In genomic region chr1:147267711-147268110, GRCh38 we compare ENCODE assay signal across 20 cellular contexts. TPM values are rescaled to one million over a fixed set of nuclear protein-coding genes. Genes with fewer than 3 reads are reported as not detected.
DNase-seq lines count a peak whose midpoint lies in the region; ATAC-seq and TF ChIP-seq lines count a peak whose summit lies in the region.
"Had no signal": no experiment of that assay in that cellular context is flagged by ENCODE, and none has a peak within 500 bp of the region (broad histone marks: within the 10 kb centered on the region; RNA-seq: fewer than 3 reads in every experiment).

No MANE protein-coding gene starts in this region.

- CTCF ChIA-PET in A673 (lab: Charles Lee) = no interaction called here

- no peak for ATAC-seq in GM18520 (IDR thresholded peaks at IDR 0.05; ENCODE audit: unreplicated experiment)
- ATAC-seq: A549; CD8-positive, alpha-beta T cell; GM12878; HepG2 had no signal

- no peaks in the 10 kb centered on the region for H3K27me3 ChIP-seq in A673 (replicated peaks; ENCODE audit: insufficient read depth, low read depth, low read length, poor library complexity)
- H3K27me3 ChIP-seq: BLaER1 treated with 17β-estradiol and CSF1 and Interleukin-3, amounts not matched to agents 10 nM and 100 nM had no signal

- intact Hi-C loops in A673 (cut with micrococcal nuclease; ENCODE audit: unreplicated experiment) = no loop called here
- intact Hi-C loops in activated T-helper 1 cell treated with anti-CD3 and anti-CD28 coated beads, Interleukin-12 subunit alpha, Interleukin-12 subunit beta, Interleukin-2, Interleukin-4 antibody, amounts not matched to agents 30 ng/mL and 10 ng/mL and 1 ng/mL, durations not matched to agents 14 hours and 24 hours and 36 hours (cut with micrococcal nuclease) = no loop called here

- H3K9me3 ChIP-seq in A673 (ENCODE audit: low read depth, low read length, poor library complexity, severe bottlenecking) = no peaks in the 10 kb centered on the region
- H3K9me3 ChIP-seq: A549; BLaER1 treated with 17β-estradiol and CSF1 and Interleukin-3, amounts not matched to agents 10 nM and 100 nM had no signal

- H3K4me3 ChIP-seq in fibroblast of the aortic adventitia (ENCODE audit: low read depth, low read length) (no peak overlapping the region), A673 (ENCODE audit: low read depth, low read length, poor library complexity, severe bottlenecking) (no peak overlapping the region)
- H3K4me3 ChIP-seq: A549; BLaER1 treated with 17β-estradiol and CSF1 and Interleukin-3, amounts not matched to agents 10 nM and 100 nM; GM12878 had no signal

- H3K4me1 Mint-ChIP-seq in activated naive CD4-positive, alpha-beta T cell treated with anti-CD3 and anti-CD28 coated beads, Interleukin-2, amount 50 U/mL, for 24 hours = no peaks in the 10 kb centered on the region
- H3K4me1 Mint-ChIP-seq in activated T-helper 1 cell treated with anti-CD3 and anti-CD28 coated beads, Interleukin-12 subunit alpha, Interleukin-12 subunit beta, Interleukin-2, Interleukin-4 antibody, amounts not matched to agents 30 ng/mL and 10 ng/mL and 1 ng/mL, durations not matched to agents 14 hours and 24 hours and 36 hours (ENCODE audit: low read depth) = peaks cover 10% of the 10 kb centered on the region
- H3K4me1 Mint-ChIP-seq: B cell, H9, IgD-negative memory B cell had no signal

- no peak for DNase-seq in activated naive CD4-positive, alpha-beta T cell (lab: John Stamatoyannopoulos, UW)
- DNase-seq in amniotic epithelial cell (ENCODE audit: low read depth) (peak; percentile 43), fibroblast of the aortic adventitia (ENCODE audit: low read depth) (peak; percentile 14), A673 (ENCODE audit: low spot score) (no peak)
- DNase-seq in activated T-helper 1 cell treated with anti-CD3 and anti-CD28 coated beads, Interleukin-12 subunit alpha, Interleukin-12 subunit beta, Interleukin-2, Interleukin-4 antibody, amounts not matched to agents 30 ng/mL and 10 ng/mL and 1 ng/mL, durations not matched to agents 14 hours and 24 hours and 36 hours (ENCODE audit: low spot score) = no peak
- DNase-seq: Calu3; CD8-positive, alpha-beta T cell; DMS53; DND-41; EL; H9 had no signal

- peaks cover 49% of the 10 kb centered on the region for H3K36me3 ChIP-seq in A673 (ENCODE audit: insufficient read depth, low read length, poor library complexity, severe bottlenecking)

- TF ChIP-seq CTCF in fibroblast of the aortic adventitia (IDR thresholded peaks at IDR 0.05; ENCODE audit: insufficient read depth, low read length) = no peak
- TF ChIP-seq CTCF in A673 (conservative IDR thresholded peaks at IDR 0.05; ENCODE audit: low read depth, low read length) = no peak

- H3K4me1 ChIP-seq in A673 (ENCODE audit: insufficient read depth, low read length, poor library complexity, severe bottlenecking) = no peaks in the 10 kb centered on the region

- BruUV-seq in A673 (replicated peaks; lab: Mats Ljungman, UMichigan) = no TSS peak

- H3K27me3 Mint-ChIP-seq in activated naive CD4-positive, alpha-beta T cell treated with anti-CD3 and anti-CD28 coated beads, Interleukin-2, amount 50 U/mL, for 24 hours = no peaks in the 10 kb centered on the region
- no peaks in the 10 kb centered on the region for H3K27me3 Mint-ChIP-seq in activated T-helper 1 cell treated with anti-CD3 and anti-CD28 coated beads, Interleukin-12 subunit alpha, Interleukin-12 subunit beta, Interleukin-2, Interleukin-4 antibody, amounts not matched to agents 30 ng/mL and 10 ng/mL and 1 ng/mL, durations not matched to agents 14 hours and 24 hours and 36 hours (ENCODE audit: insufficient read depth)
- H3K27me3 Mint-ChIP-seq: B cell, IgD-negative memory B cell had no signal

- peaks cover 22% of the 10 kb centered on the region for H3K36me3 Mint-ChIP-seq in activated naive CD4-positive, alpha-beta T cell treated with anti-CD3 and anti-CD28 coated beads, Interleukin-2, amount 50 U/mL, for 24 hours
- H3K36me3 Mint-ChIP-seq in activated T-helper 1 cell treated with anti-CD3 and anti-CD28 coated beads, Interleukin-12 subunit alpha, Interleukin-12 subunit beta, Interleukin-2, Interleukin-4 antibody, amounts not matched to agents 30 ng/mL and 10 ng/mL and 1 ng/mL, durations not matched to agents 14 hours and 24 hours and 36 hours (ENCODE audit: low read depth) = peaks cover 48% of the 10 kb centered on the region

- no peak overlapping the region for H3K27ac ChIP-seq in A673 (ENCODE audit: low read depth, low read length, poor library complexity, severe bottlenecking)
- H3K27ac ChIP-seq: 22Rv1; A549; BLaER1 treated with 17β-estradiol and CSF1 and Interleukin-3, amounts not matched to agents 10 nM and 100 nM had no signal

- peak overlapping the region; percentile 1 for H3K27ac Mint-ChIP-seq in activated naive CD4-positive, alpha-beta T cell treated with anti-CD3 and anti-CD28 coated beads, Interleukin-2, amount 50 U/mL, for 24 hours
- no peak overlapping the region for H3K27ac Mint-ChIP-seq in activated T-helper 1 cell treated with anti-CD3 and anti-CD28 coated beads, Interleukin-12 subunit alpha, Interleukin-12 subunit beta, Interleukin-2, Interleukin-4 antibody, amounts not matched to agents 30 ng/mL and 10 ng/mL and 1 ng/mL, durations not matched to agents 14 hours and 24 hours and 36 hours
- H3K27ac Mint-ChIP-seq: B cell; CD8-positive, alpha-beta T cell; H9; IgD-negative memory B cell had no signal

- H3K4me3 Mint-ChIP-seq in activated naive CD4-positive, alpha-beta T cell treated with anti-CD3 and anti-CD28 coated beads, Interleukin-2, amount 50 U/mL, for 24 hours = no peak overlapping the region
- H3K4me3 Mint-ChIP-seq in activated T-helper 1 cell treated with anti-CD3 and anti-CD28 coated beads, Interleukin-12 subunit alpha, Interleukin-12 subunit beta, Interleukin-2, Interleukin-4 antibody, amounts not matched to agents 30 ng/mL and 10 ng/mL and 1 ng/mL, durations not matched to agents 14 hours and 24 hours and 36 hours = no peak overlapping the region
- H3K4me3 Mint-ChIP-seq: B cell; CD8-positive, alpha-beta T cell; H9; IgD-negative memory B cell had no signal

- POLR2A ChIA-PET in A673 (lab: Charles Lee; ENCODE audit: low non-redundant PET) = no interaction called here

- no peaks in the 10 kb centered on the region for H3K9me3 Mint-ChIP-seq in activated naive CD4-positive, alpha-beta T cell treated with anti-CD3 and anti-CD28 coated beads, Interleukin-2, amount 50 U/mL, for 24 hours
- H3K9me3 Mint-ChIP-seq in activated T-helper 1 cell treated with anti-CD3 and anti-CD28 coated beads, Interleukin-12 subunit alpha, Interleukin-12 subunit beta, Interleukin-2, Interleukin-4 antibody, amounts not matched to agents 30 ng/mL and 10 ng/mL and 1 ng/mL, durations not matched to agents 14 hours and 24 hours and 36 hours = no peaks in the 10 kb centered on the region
- H3K9me3 Mint-ChIP-seq: CD8-positive, alpha-beta T cell; H9; IgD-negative memory B cell had no signal

RNA-seq across cellular contexts. Expression of gene CHD1L, which starts 25.2 kb away (rescaled TPM):
- total RNA-seq in fibroblast of the aortic adventitia (ENCODE audit: low replicate concordance) (16.9 and 47.2 TPM in 2 replicates), A673 (2021) (62.1 and 64.5 TPM in 2 replicates)
- 67.6 and 75.1 TPM in 2 replicates for total RNA-seq in activated T-helper 1 cell treated with anti-CD3 and anti-CD28 coated beads, Interleukin-12 subunit alpha, Interleukin-12 subunit beta, Interleukin-2, Interleukin-4 antibody, amounts not matched to agents 30 ng/mL and 10 ng/mL and 1 ng/mL, durations not matched to agents 14 hours and 24 hours and 36 hours

RNA-seq across cellular contexts. Expression of gene FMO5, which starts 42.6 kb away (rescaled TPM):
- total RNA-seq in fibroblast of the aortic adventitia (ENCODE audit: low replicate concordance) = 1.8 and 3.3 TPM in 2 replicates
- total RNA-seq in A673 (2021) = 0.24 and 0.31 TPM in 2 replicates
- total RNA-seq in activated T-helper 1 cell treated with anti-CD3 and anti-CD28 coated beads, Interleukin-12 subunit alpha, Interleukin-12 subunit beta, Interleukin-2, Interleukin-4 antibody, amounts not matched to agents 30 ng/mL and 10 ng/mL and 1 ng/mL, durations not matched to agents 14 hours and 24 hours and 36 hours = 0.17 TPM in 1 of 2 replicates, not detected in the other

Comparison
In these comparisons a context has a peak if more than half of its experiments do, and no peak if none do; other contexts are left out.
1. DNase-seq: peak in amniotic epithelial cell (single experiment) and fibroblast of the aortic adventitia (single experiment); none in activated naive CD4-positive, alpha-beta T cell (0 of 4), A673 (single experiment) and activated T-helper 1 cell treated with anti-CD3 and anti-CD28 coated beads, Interleukin-12 subunit alpha, Interleukin-12 subunit beta, Interleukin-2, Interleukin-4 antibody, amounts not matched to agents 30 ng/mL and 10 ng/mL and 1 ng/mL, durations not matched to agents 14 hours and 24 hours and 36 hours (single experiment).